ENCODE assay signal across 13 cellular contexts in genomic region chr20:18088841-18089240, GRCh38. TPM values are rescaled to one million over a fixed set of nuclear protein-coding genes. Genes with fewer than 3 reads are reported as not detected.
"Had no signal": no experiment of that assay in that cellular context is flagged by ENCODE, and none has a peak within 500 bp of the region (broad histone marks: within the 10 kb centered on the region; RNA-seq: fewer than 3 reads in every experiment).

No MANE protein-coding gene starts in this region.

RNA-seq across cellular contexts. Expression of gene OVOL2, which starts 31.1 kb away (rescaled TPM):
- total RNA-seq: activated B cell treated with CpG ODN at 0.5 μM for 24 hours; activated CD4-positive, alpha-beta memory T cell treated with anti-CD3 and anti-CD28 coated beads for 36 hours; activated CD4-positive, alpha-beta T cell treated with anti-CD3 and anti-CD28 coated beads for 36 hours; activated CD4-positive, alpha-beta T cell treated with anti-CD3 and anti-CD28 coated beads, Interleukin-2, amount 10 ng/mL, durations not matched to agents 24 days and 14 days; activated CD4-positive, alpha-beta T cell treated with anti-CD3 and anti-CD28 coated beads, Interleukin-2, amount 10 ng/mL, durations not matched to agents 7 days and 5 days; activated CD8-positive, alpha-beta memory T cell treated with anti-CD3 and anti-CD28 coated beads for 36 hours; activated CD8-positive, alpha-beta memory T cell treated with anti-CD3 and anti-CD28 coated beads, Interleukin-2, amount 10 ng/mL, durations not matched to agents 7 days and 5 days; activated CD8-positive, alpha-beta T cell treated with anti-CD3 and anti-CD28 coated beads for 36 hours; activated CD8-positive, alpha-beta T cell treated with anti-CD3 and anti-CD28 coated beads, Interleukin-2, amount 10 ng/mL, durations not matched to agents 7 days and 5 days; T-cell; T-helper 1 cell treated with Interleukin-12 subunit alpha and Interleukin-12 subunit beta and Interleukin-4 antibody, amounts not matched to agents 30 ng/mL and 1 ng/mL, for 36 hours; T-helper 17 cell; T-helper 2 cell treated with Interferon-gamma antibody and Interleukin-4, amounts not matched to agents 100 ng/mL and 5 ng/mL, for 36 hours had no signal
